In the genomic region with DNA sequence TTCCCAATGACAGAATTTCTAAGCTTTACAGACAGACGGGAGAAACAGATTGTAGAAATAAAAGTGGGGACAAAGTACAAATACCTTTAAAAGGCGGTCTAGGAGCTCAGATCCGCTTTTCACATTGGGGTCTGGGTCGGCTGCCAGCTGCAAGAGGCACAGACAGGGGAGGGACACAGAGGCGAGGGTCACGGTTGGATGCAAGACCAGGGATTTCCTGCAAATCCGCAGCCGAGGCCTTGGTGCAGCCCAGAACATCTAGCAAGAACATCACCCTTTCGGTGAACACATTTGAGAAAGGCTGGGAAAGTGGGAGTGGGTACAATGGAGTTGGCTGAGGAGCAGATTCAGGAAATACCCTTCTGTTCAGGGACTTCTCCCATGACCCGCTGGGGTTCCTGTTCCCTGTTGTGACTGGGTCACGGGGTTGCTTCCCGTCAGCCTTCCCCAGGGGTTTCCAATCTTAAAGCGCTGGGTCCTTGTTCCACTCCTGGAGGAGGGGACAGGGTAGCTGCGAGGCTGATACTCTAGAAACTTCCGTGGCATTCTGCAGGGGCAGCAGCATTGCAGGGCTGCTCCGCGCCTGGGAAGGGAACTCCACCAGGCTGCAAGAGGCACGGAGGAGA, we compare ENCODE assay signal across 26 cellular contexts. TPM values are rescaled to one million over a fixed set of nuclear protein-coding genes. Genes with fewer than 3 reads are reported as not detected.
A peak's percentile ranks its signal among the peaks of the same experiment; 100 is the strongest.
DNase-seq lines count a peak whose midpoint lies in the region; ATAC-seq, FAIRE-seq and TF ChIP-seq lines count a peak whose summit lies in the region.
"Had no signal": no experiment of that assay in that cellular context is flagged by ENCODE, and none has a peak within 500 bp of the region (broad histone marks: within the 10 kb centered on the region; RNA-seq: fewer than 3 reads in every experiment).

No MANE protein-coding gene starts in this region.

- intact Hi-C loops in HepG2 (cut with micrococcal nuclease; ENCODE audit: unreplicated experiment) (no loop called here), sigmoid colon (cut with DNase I) (no loop called here)

- no peaks in the 10 kb centered on the region for H3K27me3 Mint-ChIP-seq in glutamatergic neuron (ENCODE audit: unreplicated experiment)
- H3K27me3 Mint-ChIP-seq: CD4-positive, alpha-beta memory T cell had no signal

- H3K4me1 Mint-ChIP-seq in glutamatergic neuron (ENCODE audit: low read depth, unreplicated experiment), result no peaks in the 10 kb centered on the region
- peaks cover 13% of the 10 kb centered on the region for H3K4me1 Mint-ChIP-seq in stimulated activated effector memory CD8-positive, alpha-beta T cell treated with anti-CD3 and anti-CD28 coated beads, Interleukin-12 subunit alpha, Interleukin-12 subunit beta, amount 100 ng/mL, for 72 hours
- H3K4me1 Mint-ChIP-seq: H9 had no signal

- CTCF ChIA-PET in HepG2 (lab: Yijun Ruan, JAX; ENCODE audit: low intra/inter-chr PET ratio, low total read pairs), result no interaction called here

- no peaks in the 10 kb centered on the region for H3K27me3 ChIP-seq in liver (ENCODE audit: control insufficient read depth in 4 of 4, insufficient read depth in 4 of 4, low read length in 3 of 4)
- no peaks in the 10 kb centered on the region for H3K27me3 ChIP-seq in HepG2 (ENCODE audit: control insufficient read depth in 1 of 2, insufficient read depth in 2 of 2, low read length in 2 of 2)
- H3K27me3 ChIP-seq in sigmoid colon, result no peaks in the 10 kb centered on the region
- H3K27me3 ChIP-seq: BE2C; BLaER1 treated with 17β-estradiol and CSF1 and Interleukin-3, amounts not matched to agents 10 nM and 100 nM had no signal

- peaks cover 2% of the 10 kb centered on the region for H3K79me2 ChIP-seq in HepG2 (ENCODE audit: insufficient read depth, low read length)

- ATAC-seq in HepG2, result no peak
- ATAC-seq in stimulated activated effector memory CD8-positive, alpha-beta T cell treated with anti-CD3 and anti-CD28 coated beads, Interleukin-12 subunit alpha, Interleukin-12 subunit beta, amount 100 ng/mL, for 72 hours, result no peak
- ATAC-seq: A549, GM23338, HCT116 had no signal

- TF ChIP-seq EP300 in HepG2 (IDR thresholded peaks at IDR 0.05; ENCODE audit: low read depth in 2 of 2, low read length in 2 of 2) (no peak), HepG2 (CRISPR knock-in tag; IDR thresholded peaks at IDR 0.05; ENCODE audit: borderline replicate concordance) (no peak), sigmoid colon (IDR thresholded peaks at IDR 0.05) (no peak)

- H3K9me3 ChIP-seq in liver (ENCODE audit: control insufficient read depth in 4 of 4, low read length in 3 of 4) (no peaks in the 10 kb centered on the region), HepG2 (ENCODE audit: low read length) (no peaks in the 10 kb centered on the region), sigmoid colon (no peaks in the 10 kb centered on the region)
- H3K9me3 ChIP-seq: A549, BE2C had no signal

- POLR2A ChIA-PET in HepG2 (lab: Yijun Ruan, JAX), result no interaction called here

- no peaks in the 10 kb centered on the region; the same call in 1 of the 2 replicates for H4K20me1 ChIP-seq in HepG2 (ENCODE audit: insufficient read depth, low read length)

- BruUV-seq in HepG2 (replicated peaks; lab: Mats Ljungman, UMichigan), result no TSS peak

- 86% methylated on average over 18 of the region's 18 CpGs for whole genome bisulfite sequencing in liver
- WGBS in HepG2 (ENCODE audit: low lambda C conversion rate), result 96% methylated on average over 17 of the region's 18 CpGs
- WGBS in sigmoid colon, 2 donors, result 93 to 94% methylated on average over 18 of the region's 18 CpGs

- H3K27ac Mint-ChIP-seq in glutamatergic neuron (ENCODE audit: unreplicated experiment), result peak overlapping the region; percentile 62
- peak overlapping the region; percentile 21 for H3K27ac Mint-ChIP-seq in stimulated activated effector memory CD8-positive, alpha-beta T cell treated with anti-CD3 and anti-CD28 coated beads, Interleukin-12 subunit alpha, Interleukin-12 subunit beta, amount 100 ng/mL, for 72 hours
- H3K27ac Mint-ChIP-seq: CD4-positive, alpha-beta memory T cell; GM23338; H9 had no signal

- in situ Hi-C loops in HepG2 (cut with HindIII; ENCODE audit: extremely low pct_ligation_motif_present, low pct_unique_long_range_greater_than_20kb), result no loop called here

- no peak for TF ChIP-seq CTCF in liver (IDR thresholded peaks at IDR 0.05; ENCODE audit: low read depth, low read length, missing input control)
- no peak for TF ChIP-seq CTCF in HepG2 (CRISPR knock-in tag; IDR thresholded peaks at IDR 0.05)
- TF ChIP-seq CTCF in glutamatergic neuron (IDR thresholded peaks at IDR 0.05; ENCODE audit: partially characterized antibody, unreplicated experiment), result no peak
- TF ChIP-seq CTCF in sigmoid colon (IDR thresholded peaks at IDR 0.05), result no peak

- peaks cover 13 to 65% (median 38%) of the 10 kb centered on the region in 4 donors for H3K36me3 ChIP-seq in liver (ENCODE audit: control insufficient read depth in 4 of 4, insufficient read depth in 3 of 4, low read depth in 1 of 4, low read length in 3 of 4)
- H3K36me3 ChIP-seq in HepG2 (replicated peaks in 1 of 2; ENCODE audit: control insufficient read depth in 1 of 2, insufficient read depth in 2 of 2, low read length in 2 of 2), result peaks cover 61 to 90% of the 10 kb centered on the region in 2 experiments
- peaks cover 26 to 71% (median 51%) of the 10 kb centered on the region in 4 donors for H3K36me3 ChIP-seq in sigmoid colon

- H3K9me3 Mint-ChIP-seq in glutamatergic neuron (ENCODE audit: unreplicated experiment), result peaks cover 2% of the 10 kb centered on the region
- H3K9me3 Mint-ChIP-seq in stimulated activated effector memory CD8-positive, alpha-beta T cell treated with anti-CD3 and anti-CD28 coated beads, Interleukin-12 subunit alpha, Interleukin-12 subunit beta, amount 100 ng/mL, for 72 hours, result no peaks in the 10 kb centered on the region
- H3K9me3 Mint-ChIP-seq: GM23338, H9 had no signal

- no peak overlapping the region for H3K9ac ChIP-seq in liver (ENCODE audit: low read depth in 1 of 2, low read length in 2 of 2)
- no peak overlapping the region for H3K9ac ChIP-seq in HepG2 (ENCODE audit: insufficient read depth, low read depth, low read length)

- no peak overlapping the region for H2AFZ ChIP-seq in HepG2 (ENCODE audit: low read length)
- H2AFZ ChIP-seq: GM23338 had no signal

- H3K4me1 ChIP-seq in liver (ENCODE audit: control insufficient read depth in 4 of 4, insufficient read depth in 4 of 4, low read length in 3 of 4) (no peaks in the 10 kb centered on the region), HepG2 (ENCODE audit: insufficient read depth, low read length) (no peaks in the 10 kb centered on the region), sigmoid colon (no peaks in the 10 kb centered on the region)
- H3K4me1 ChIP-seq: A549, BE2C had no signal

- H3K4me3 Mint-ChIP-seq in glutamatergic neuron (ENCODE audit: unreplicated experiment), result no peak overlapping the region
- H3K4me3 Mint-ChIP-seq in stimulated activated effector memory CD8-positive, alpha-beta T cell treated with anti-CD3 and anti-CD28 coated beads, Interleukin-12 subunit alpha, Interleukin-12 subunit beta, amount 100 ng/mL, for 72 hours, result no peak overlapping the region
- H3K4me3 Mint-ChIP-seq: CD14-positive monocyte; CD4-positive, alpha-beta memory T cell; GM23338; H9 had no signal

- peaks cover 10% of the 10 kb centered on the region for H3K36me3 Mint-ChIP-seq in glutamatergic neuron (ENCODE audit: unreplicated experiment)
- H3K36me3 Mint-ChIP-seq in stimulated activated effector memory CD8-positive, alpha-beta T cell treated with anti-CD3 and anti-CD28 coated beads, Interleukin-12 subunit alpha, Interleukin-12 subunit beta, amount 100 ng/mL, for 72 hours, result peaks cover 65% of the 10 kb centered on the region

- TF ChIP-seq POLR2A in HepG2 (IDR thresholded peaks at IDR 0.05; ENCODE audit: insufficient read depth in 1 of 2, low read depth in 2 of 2, low read length in 2 of 2), result no peak
- TF ChIP-seq POLR2A in sigmoid colon (IDR thresholded peaks at IDR 0.05), result no peak

- H3K4me3 ChIP-seq in liver (ENCODE audit: low read depth in 1 of 3, low read length in 3 of 3), result no peak overlapping the region
- no peak overlapping the region for H3K4me3 ChIP-seq in HepG2 (replicated peaks in 1 of 3; ENCODE audit: insufficient read depth in 1 of 3, low read depth in 2 of 3, low read length in 3 of 3)
- no peak overlapping the region for H3K4me3 ChIP-seq in sigmoid colon
- H3K4me3 ChIP-seq: A549; BLaER1 treated with 17β-estradiol and CSF1 and Interleukin-3, amounts not matched to agents 10 nM and 100 nM; GM23338 had no signal

- no peak overlapping the region for H3K4me2 ChIP-seq in HepG2 (ENCODE audit: low read depth, low read length)
- H3K4me2 ChIP-seq: A549, GM23338 had no signal

- DNase-seq in HepG2 (ENCODE audit: low spot score) (no peak), glutamatergic neuron (no peak), mesenteric fat pad (ENCODE audit: low spot score) (peak; percentile 84), NCI-H2029 treated with DMSO at 0.1 percent for 48 hours (lab: John Stamatoyannopoulos, UW) (no peak), sigmoid colon (no peak)
- no peak for DNase-seq in stimulated activated effector memory CD8-positive, alpha-beta T cell treated with anti-CD3 and anti-CD28 coated beads, Interleukin-12 subunit alpha, Interleukin-12 subunit beta, amount 100 ng/mL, for 72 hours (ENCODE audit: low spot score in 2 of 2)
- no peak for DNase-seq in stimulated activated CD4-positive, alpha-beta T cell treated with anti-CD3 and anti-CD28 coated beads, Interleukin-4, amount 100 ng/mL, for 4 hours
- DNase-seq: 8988T; ACHN; AML-193; BE2C; Calu3; CD4-positive, alpha-beta memory T cell; COR-L47; DMS53; DMS79 treated with DMSO at 0.1 percent for 48 hours; GF-D8 had no signal

- no peak for FAIRE-seq in HepG2 (lab: Jason Lieb, UNC)
- FAIRE-seq: A549, GM12891, GM18507 had no signal

- TF ChIP-seq RAD21 in liver (IDR thresholded peaks at IDR 0.05) (no peak), HepG2 (CRISPR knock-in tag; IDR thresholded peaks at IDR 0.05) (no peak)

- H3K27ac ChIP-seq in liver (ENCODE audit: low read depth in 1 of 2, low read length in 2 of 2) (no peak overlapping the region), HepG2 (ENCODE audit: extremely low read length, insufficient read depth, low read length) (no peak overlapping the region), sigmoid colon (no peak overlapping the region)
- H3K27ac ChIP-seq: A549 had no signal

RNA-seq across cellular contexts. Expression of gene VAC14, which starts 16.2 kb away (rescaled TPM):
- 10 to 100 TPM; 17.7 to 23.3 TPM for total RNA-seq in liver
- 10 to 100 TPM; 16.7 to 29.8 TPM for polyA plus RNA-seq in liver
- 24.4 and 24.6 TPM in 2 replicates for total RNA-seq in HepG2 (2016; rRNA removed; fragmentation: Illumina TruSeq; extraction: Trizol)
- 9.1 and 12.1 TPM in 2 replicates for total RNA-seq in HepG2 (2016; cell fraction: cytosol; rRNA removed; fragmentation: Illumina TruSeq; extraction: Trizol; ENCODE audit: low read depth)
- 18.1 and 23.9 TPM in 2 replicates for total RNA-seq in HepG2 (2016; cell fraction: insoluble cytoplasmic fraction; rRNA removed; fragmentation: Illumina TruSeq; extraction: Trizol)
- 17.4 and 24.9 TPM in 2 replicates for total RNA-seq in HepG2 (2016; cell fraction: membrane; rRNA removed; fragmentation: Illumina TruSeq; extraction: Trizol)
- 24.1 and 25.1 TPM in 2 replicates for total RNA-seq in HepG2 (2016; cell fraction: nucleus; rRNA removed; fragmentation: Illumina TruSeq; extraction: Trizol)
- 23.5 and 26.0 TPM in 2 replicates for polyA plus RNA-seq in HepG2 (2011; rRNA removed)
- 15.1 and 23.3 TPM in 2 replicates for polyA plus RNA-seq in HepG2 (2011; cell fraction: cytosol; rRNA removed)
- 49.6 and 50.7 TPM in 2 replicates for polyA plus RNA-seq in HepG2 (2011; cell fraction: nucleus; rRNA removed)
- polyA plus RNA-seq in HepG2 (2012), result 18.6 and 24.0 TPM in 2 replicates
- polyA plus RNA-seq in HepG2 (2016; cell fraction: cytosol; fragmentation: Illumina TruSeq; extraction: Trizol; ENCODE audit: low read depth), result 14.6 and 18.8 TPM in 2 replicates
- polyA plus RNA-seq in HepG2 (2016; cell fraction: insoluble cytoplasmic fraction; fragmentation: Illumina TruSeq; extraction: Trizol; ENCODE audit: low read depth), result 29.6 and 36.9 TPM in 2 replicates
- polyA plus RNA-seq in HepG2 (2016; cell fraction: membrane; fragmentation: Illumina TruSeq; extraction: Trizol; ENCODE audit: low read depth), result 28.0 and 35.3 TPM in 2 replicates
- polyA plus RNA-seq in HepG2 (2016; cell fraction: nucleus; fragmentation: Illumina TruSeq; extraction: Trizol; ENCODE audit: insufficient read depth, low read depth), result 41.2 and 46.7 TPM in 2 replicates
- 58.3 and 79.6 TPM in 2 replicates for polyA minus RNA-seq in HepG2 (2011; rRNA and poly(A)+ RNA removed; ENCODE audit: low replicate concordance)
- 22.8 and 23.7 TPM in 2 replicates for polyA minus RNA-seq in HepG2 (2011; cell fraction: cytosol; rRNA and poly(A)+ RNA removed)
- polyA minus RNA-seq in HepG2 (2011; cell fraction: nucleus; rRNA and poly(A)+ RNA removed), result 33.0 and 34.8 TPM in 2 replicates
- total RNA-seq in glutamatergic neuron (ENCODE audit: unreplicated experiment), result 50.2 TPM
- 37.6 TPM for total RNA-seq in mesenteric fat pad
- total RNA-seq in sigmoid colon, result 10 to 100 TPM; 18.4 to 36.0 (median 21.2) TPM
- 10 to 100 TPM; 16.8 to 36.2 (median 22.9) TPM for polyA plus RNA-seq in sigmoid colon
